ENCODE assay signal across 23 cellular contexts in genomic region chr5:31149072-31149471, GRCh38. TPM values are rescaled to one million over a fixed set of nuclear protein-coding genes. Genes with fewer than 3 reads are reported as not detected.
DNase-seq lines count a peak whose midpoint lies in the region; TF ChIP-seq lines count a peak whose summit lies in the region.
"Had no signal": no experiment of that assay in that cellular context is flagged by ENCODE, and none has a peak within 500 bp of the region (broad histone marks: within the 10 kb centered on the region; RNA-seq: fewer than 3 reads in every experiment).

No MANE protein-coding gene starts in this region.

- H3K27me3 ChIP-seq in endodermal cell (ENCODE audit: control insufficient read depth, insufficient read depth, low read length, poor library complexity, severe bottlenecking), result no peaks in the 10 kb centered on the region
- H3K27me3 ChIP-seq: dorsolateral prefrontal cortex, esophagus squamous epithelium, Peyer's patch, stomach, upper lobe of right lung had no signal

- no peak overlapping the region for H3K4me3 ChIP-seq in endodermal cell (ENCODE audit: low read length)
- H3K4me3 ChIP-seq: dorsolateral prefrontal cortex, esophagus squamous epithelium, Peyer's patch, stomach, upper lobe of right lung had no signal

- DNase-seq in NOMO-1 treated with DMSO at 0.1 percent for 48 hours (lab: John Stamatoyannopoulos, UW; ENCODE audit: unreplicated experiment) (peak; percentile 32), NOMO-1 (lab: John Stamatoyannopoulos, UW; ENCODE audit: unreplicated experiment in 2 of 2) (no peak), OCI-M1 (lab: John Stamatoyannopoulos, UW) (peak; percentile 85), endodermal cell (no peak), renal cortical epithelial cell (ENCODE audit: low read depth) (peak; percentile 32), NCI-H524 (lab: John Stamatoyannopoulos, UW) (no peak), middle frontal gyrus (ENCODE audit: extremely low spot score, low spot score) (no peak)
- no peak for DNase-seq in activated T-cell treated with anti-CD3 and anti-CD28 coated beads, Interleukin-2, amount 50 U/mL, for 1 hour
- DNase-seq: activated CD4-positive, alpha-beta memory T cell treated with anti-CD3 and anti-CD28 coated beads, Interleukin-2, amount 10 ng/mL, durations not matched to agents 7 days and 5 days; activated naive CD4-positive, alpha-beta T cell treated with anti-CD3 and anti-CD28 coated beads, Interleukin-2, amount 50 U/mL, for 16 hours; activated T-cell treated with anti-CD3 and anti-CD28 coated beads, Interleukin-2, amount 50 U/mL, for 4 hours; CD4-positive, CD25-positive, alpha-beta regulatory T cell; dorsolateral prefrontal cortex; esophagus squamous epithelium; kidney; MM.1S; NCI-H2081; NCI-H526; occipital lobe; Peyer's patch; stomach; upper lobe of right lung had no signal

- no peaks in the 10 kb centered on the region for H3K36me3 ChIP-seq in endodermal cell (ENCODE audit: control insufficient read depth, insufficient read depth, low read length)
- H3K36me3 ChIP-seq: esophagus squamous epithelium, Peyer's patch, stomach, upper lobe of right lung had no signal

- no peaks in the 10 kb centered on the region for H3K4me1 ChIP-seq in endodermal cell (ENCODE audit: control insufficient read depth, insufficient read depth, low read length)
- H3K4me1 ChIP-seq: esophagus squamous epithelium, Peyer's patch, stomach, upper lobe of right lung had no signal

- H3K4me3 Mint-ChIP-seq in endodermal cell, result no peak overlapping the region
- H3K4me3 Mint-ChIP-seq: activated CD4-positive, alpha-beta memory T cell treated with anti-CD3 and anti-CD28 coated beads, Interleukin-2, amount 10 ng/mL, durations not matched to agents 7 days and 5 days; activated T-cell treated with anti-CD3 and anti-CD28 coated beads, Interleukin-2, amount 50 U/mL, for 4 hours; brain; CD4-positive, CD25-positive, alpha-beta regulatory T cell had no signal

- no peak overlapping the region for H3K9ac ChIP-seq in endodermal cell (ENCODE audit: extremely low read depth, low read length, poor library complexity, severe bottlenecking)

- peaks cover 4% of the 10 kb centered on the region for H3K4me1 Mint-ChIP-seq in endodermal cell
- H3K4me1 Mint-ChIP-seq: activated CD4-positive, alpha-beta memory T cell treated with anti-CD3 and anti-CD28 coated beads, Interleukin-2, amount 10 ng/mL, durations not matched to agents 7 days and 5 days; brain; CD4-positive, CD25-positive, alpha-beta regulatory T cell had no signal

- no peak overlapping the region for H3K27ac ChIP-seq in endodermal cell (ENCODE audit: low read depth, low read length)
- H3K27ac ChIP-seq: dorsolateral prefrontal cortex, esophagus squamous epithelium, Peyer's patch, stomach, upper lobe of right lung had no signal

- WGBS in endodermal cell (ENCODE audit: insufficient coverage in 1 of 2, insufficient read length in 1 of 2), 2 experiments, result 84% methylated on average over 1 of the region's 1 CpG; no CpG with 5 or more reads in 1 of the 2 experiments

- no peaks in the 10 kb centered on the region for H3K27me3 Mint-ChIP-seq in endodermal cell (ENCODE audit: insufficient read depth)
- H3K27me3 Mint-ChIP-seq: activated CD4-positive, alpha-beta memory T cell treated with anti-CD3 and anti-CD28 coated beads, Interleukin-2, amount 10 ng/mL, durations not matched to agents 7 days and 5 days; brain; CD4-positive, CD25-positive, alpha-beta regulatory T cell had no signal

- no peaks in the 10 kb centered on the region for H3K9me3 Mint-ChIP-seq in endodermal cell
- H3K9me3 Mint-ChIP-seq: activated CD4-positive, alpha-beta memory T cell treated with anti-CD3 and anti-CD28 coated beads, Interleukin-2, amount 10 ng/mL, durations not matched to agents 7 days and 5 days; brain had no signal

- H3K27ac Mint-ChIP-seq in endodermal cell, result peak overlapping the region; percentile 27
- H3K27ac Mint-ChIP-seq: activated CD4-positive, alpha-beta memory T cell treated with anti-CD3 and anti-CD28 coated beads, Interleukin-2, amount 10 ng/mL, durations not matched to agents 7 days and 5 days; brain; CD4-positive, CD25-positive, alpha-beta regulatory T cell had no signal

- TF ChIP-seq CTCF in endodermal cell (conservative IDR thresholded peaks at IDR 0.05), result no peak

- no peaks in the 10 kb centered on the region for H3K36me3 Mint-ChIP-seq in endodermal cell (ENCODE audit: low read depth)
- H3K36me3 Mint-ChIP-seq: brain; CD4-positive, CD25-positive, alpha-beta regulatory T cell had no signal

- H3K9me3 ChIP-seq in endodermal cell (ENCODE audit: control insufficient read depth, low read length), result no peaks in the 10 kb centered on the region
- H3K9me3 ChIP-seq: esophagus squamous epithelium, Peyer's patch, stomach, upper lobe of right lung had no signal

RNA-seq across cellular contexts. Expression of gene CDH6, which starts 44.4 kb away (rescaled TPM):
- total RNA-seq in endodermal cell, result 1 to 10 TPM; 1.1 TPM
- 167 TPM for polyA plus RNA-seq in endodermal cell (2013, experiment 1 of 2)
- polyA plus RNA-seq in endodermal cell (2013, experiment 2 of 2), result 172 TPM
- 207 and 416 TPM in 2 replicates for total RNA-seq in renal cortical epithelial cell
- total RNA-seq: activated CD4-positive, alpha-beta memory T cell treated with anti-CD3 and anti-CD28 coated beads, Interleukin-2, amount 10 ng/mL, durations not matched to agents 7 days and 5 days; activated T-cell treated with anti-CD3 and anti-CD28 coated beads, Interleukin-2, amount 50 U/mL, for 4 hours; CD4-positive, CD25-positive, alpha-beta regulatory T cell had no signal
- polyA plus RNA-seq: CD4-positive, CD25-positive, alpha-beta regulatory T cell had no signal

Comparison
In these comparisons a context has a peak if more than half of its experiments do, and no peak if none do; other contexts are left out.
1. DNase-seq: peak in NOMO-1 treated with DMSO at 0.1 percent for 48 hours (single experiment), OCI-M1 (single experiment) and renal cortical epithelial cell (single experiment); none in NOMO-1 (0 of 2), endodermal cell (single experiment), NCI-H524 (0 of 2), middle frontal gyrus (single experiment) and activated T-cell treated with anti-CD3 and anti-CD28 coated beads, Interleukin-2, amount 50 U/mL, for 1 hour (single experiment).
2. RNA of gene CDH6, which starts 44.4 kb away (total RNA-seq): 207 to 416 TPM in renal cortical epithelial cell; 1.1 TPM in endodermal cell; every median in the first group is over 100 times any median in the second.